ENCODE assay signal across 8 cellular contexts in the genomic region with DNA sequence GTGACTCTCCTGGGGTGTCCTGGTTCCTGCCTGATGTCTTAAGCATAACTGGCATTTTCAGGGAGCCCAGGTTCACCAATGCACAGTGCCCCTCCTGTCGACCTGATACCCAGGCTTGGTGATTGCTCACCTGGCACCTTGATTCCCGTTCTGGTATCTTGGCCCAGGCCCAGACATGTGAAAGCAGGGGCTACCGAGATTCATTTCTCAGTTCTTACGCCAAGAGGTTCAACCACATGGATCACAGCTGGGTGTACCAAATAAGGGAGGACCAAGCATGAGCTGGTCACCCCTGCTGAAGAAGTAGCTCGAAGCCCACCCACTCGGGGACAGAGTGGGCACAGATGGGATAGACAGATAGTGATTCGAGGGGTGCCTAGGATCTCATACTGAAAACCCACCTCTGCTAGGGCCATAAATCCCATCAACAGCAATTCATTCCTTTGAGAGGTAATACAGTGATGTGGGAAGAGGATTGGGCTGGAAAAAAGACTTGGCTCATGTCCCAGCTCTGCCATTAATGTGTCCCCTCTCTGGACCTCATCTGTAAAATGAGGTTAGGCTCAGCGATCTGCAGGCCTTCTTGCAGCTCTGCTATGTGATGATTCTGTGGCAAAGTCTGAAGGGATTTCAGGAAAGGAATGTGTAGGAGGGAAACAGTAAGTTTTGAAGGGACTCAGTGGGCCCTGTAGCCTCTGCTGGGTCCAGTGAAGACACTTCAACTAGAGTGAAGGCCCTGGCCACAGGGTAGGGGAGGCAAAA. TPM values are rescaled to one million over a fixed set of nuclear protein-coding genes. Genes with fewer than 3 reads are reported as not detected.
DNase-seq lines count a peak whose midpoint lies in the region; ATAC-seq and TF ChIP-seq lines count a peak whose summit lies in the region.

No MANE protein-coding gene starts in this region.

- DNase-seq in left lung (no peak), iPS-NIHi11 (ENCODE audit: low spot score) (no peak), brain microvascular endothelial cell (no peak)
- DNase-seq in activated T-helper 1 cell treated with anti-CD3 and anti-CD28 coated beads, Interleukin-12 subunit alpha, Interleukin-12 subunit beta, Interleukin-2, Interleukin-4 antibody, amounts not matched to agents 30 ng/mL and 10 ng/mL and 1 ng/mL, durations not matched to agents 14 hours and 24 hours and 36 hours (ENCODE audit: low spot score) = no peak

- H3K27ac Mint-ChIP-seq in activated T-helper 1 cell treated with anti-CD3 and anti-CD28 coated beads, Interleukin-12 subunit alpha, Interleukin-12 subunit beta, Interleukin-2, Interleukin-4 antibody, amounts not matched to agents 30 ng/mL and 10 ng/mL and 1 ng/mL, durations not matched to agents 14 hours and 24 hours and 36 hours = no peak overlapping the region

- H3K27me3 Mint-ChIP-seq in activated T-helper 1 cell treated with anti-CD3 and anti-CD28 coated beads, Interleukin-12 subunit alpha, Interleukin-12 subunit beta, Interleukin-2, Interleukin-4 antibody, amounts not matched to agents 30 ng/mL and 10 ng/mL and 1 ng/mL, durations not matched to agents 14 hours and 24 hours and 36 hours (ENCODE audit: insufficient read depth) = peaks cover 22% of the 10 kb centered on the region

- H3K4me1 ChIP-seq in KMS-11 (ENCODE audit: low read depth, poor library complexity, severe bottlenecking) (peaks cover 35% of the 10 kb centered on the region), left lung (peaks cover 69 to 76% of the 10 kb centered on the region in 2 donors), stomach smooth muscle (ENCODE audit: control insufficient read depth, insufficient read depth, low read length) (peaks cover 69% of the 10 kb centered on the region)

- intact Hi-C loops in left lung (cut with DNase I) = no loop called here
- intact Hi-C loops in activated T-helper 1 cell treated with anti-CD3 and anti-CD28 coated beads, Interleukin-12 subunit alpha, Interleukin-12 subunit beta, Interleukin-2, Interleukin-4 antibody, amounts not matched to agents 30 ng/mL and 10 ng/mL and 1 ng/mL, durations not matched to agents 14 hours and 24 hours and 36 hours (cut with micrococcal nuclease) = no loop called here

- no peaks in the 10 kb centered on the region for H4K20me1 ChIP-seq in KMS-11 (ENCODE audit: insufficient read depth)

- no peaks in the 10 kb centered on the region for H3K36me3 ChIP-seq in KMS-11 (ENCODE audit: insufficient read depth)
- no peaks in the 10 kb centered on the region for H3K36me3 ChIP-seq in left lung
- H3K36me3 ChIP-seq in stomach smooth muscle (ENCODE audit: control insufficient read depth in 2 of 2, insufficient read depth in 2 of 2, low read length in 2 of 2) = no peaks in the 10 kb centered on the region
- H3K36me3 ChIP-seq in brain microvascular endothelial cell (replicated peaks) = no peaks in the 10 kb centered on the region

- no peaks in the 10 kb centered on the region for H3K27me3 ChIP-seq in KMS-11 (ENCODE audit: insufficient read depth, low read depth)
- no peaks in the 10 kb centered on the region for H3K27me3 ChIP-seq in left lung
- no peaks in the 10 kb centered on the region for H3K27me3 ChIP-seq in stomach smooth muscle (ENCODE audit: control insufficient read depth in 1 of 2, insufficient read depth in 2 of 2, low read length in 2 of 2)
- no peaks in the 10 kb centered on the region for H3K27me3 ChIP-seq in brain microvascular endothelial cell (replicated peaks)

- no peaks in the 10 kb centered on the region for H3K79me2 ChIP-seq in KMS-11 (ENCODE audit: insufficient read depth, low read depth)

- TF ChIP-seq CTCF in KMS-11 (conservative IDR thresholded peaks at IDR 0.05; ENCODE audit: low read depth, low read length) (no peak), left lung (IDR thresholded peaks at IDR 0.05) (no peak), brain microvascular endothelial cell (IDR thresholded peaks at IDR 0.05; ENCODE audit: low read depth, low read length, missing control alignments) (no peak)

- H3K36me3 Mint-ChIP-seq in activated T-helper 1 cell treated with anti-CD3 and anti-CD28 coated beads, Interleukin-12 subunit alpha, Interleukin-12 subunit beta, Interleukin-2, Interleukin-4 antibody, amounts not matched to agents 30 ng/mL and 10 ng/mL and 1 ng/mL, durations not matched to agents 14 hours and 24 hours and 36 hours (ENCODE audit: low read depth) = no peaks in the 10 kb centered on the region

- no peaks in the 10 kb centered on the region for H3K9me3 Mint-ChIP-seq in activated T-helper 1 cell treated with anti-CD3 and anti-CD28 coated beads, Interleukin-12 subunit alpha, Interleukin-12 subunit beta, Interleukin-2, Interleukin-4 antibody, amounts not matched to agents 30 ng/mL and 10 ng/mL and 1 ng/mL, durations not matched to agents 14 hours and 24 hours and 36 hours

- H3K4me3 ChIP-seq in KMS-11 (IDR thresholded peaks at IDR 0.05; ENCODE audit: insufficient read depth, low read depth, low read length) (no peak overlapping the region), left lung (peak overlapping the region in 1 of 2 donors; percentile 57), stomach smooth muscle (ENCODE audit: low read length in 2 of 2) (peak overlapping the region in 1 of 2 donors; percentile 83), brain microvascular endothelial cell (ENCODE audit: low read depth, low read length) (no peak overlapping the region)

- no peak overlapping the region for H3K4me3 Mint-ChIP-seq in activated T-helper 1 cell treated with anti-CD3 and anti-CD28 coated beads, Interleukin-12 subunit alpha, Interleukin-12 subunit beta, Interleukin-2, Interleukin-4 antibody, amounts not matched to agents 30 ng/mL and 10 ng/mL and 1 ng/mL, durations not matched to agents 14 hours and 24 hours and 36 hours

- no peak overlapping the region for H3K9ac ChIP-seq in KMS-11
- H3K9ac ChIP-seq in stomach smooth muscle (ENCODE audit: low read length in 2 of 2) = peak overlapping the region in 1 of 2 donors; percentile 47

- H3K4me2 ChIP-seq in KMS-11 = peak overlapping the region; percentile 17; the same call in 1 of the 2 replicates

- peaks cover 8% of the 10 kb centered on the region for H3K4me1 Mint-ChIP-seq in activated T-helper 1 cell treated with anti-CD3 and anti-CD28 coated beads, Interleukin-12 subunit alpha, Interleukin-12 subunit beta, Interleukin-2, Interleukin-4 antibody, amounts not matched to agents 30 ng/mL and 10 ng/mL and 1 ng/mL, durations not matched to agents 14 hours and 24 hours and 36 hours (ENCODE audit: low read depth)

- ATAC-seq in left lung = no peak
- ATAC-seq in HG02642 (IDR thresholded peaks at IDR 0.05; ENCODE audit: poor library complexity, unreplicated experiment) = no peak

- H3K27ac ChIP-seq in KMS-11 (no peak overlapping the region), angular gyrus (ENCODE audit: low read depth, low read length) (peak overlapping the region; percentile 57), left lung (peak overlapping the region; percentile 81 to 89), stomach smooth muscle (ENCODE audit: low read length) (peak overlapping the region; percentile 74), brain microvascular endothelial cell (no peak overlapping the region)

- H2AFZ ChIP-seq in KMS-11 (ENCODE audit: low read depth) = no peak overlapping the region

- H3K9me3 ChIP-seq in left lung = no peaks in the 10 kb centered on the region
- H3K9me3 ChIP-seq in stomach smooth muscle (ENCODE audit: control insufficient read depth in 2 of 2, low read length in 2 of 2) = no peaks in the 10 kb centered on the region

- in situ Hi-C loops in brain microvascular endothelial cell (cut with HindIII; ENCODE audit: low pct_ligation_motif_present, low sequenced_read_pairs) = loop anchor here (25.0 kb wide), 1 partner anchor 175 kb away; the partner anchor contains the start of gene SDE2

RNA-seq across cellular contexts. Expression of gene EPHX1, which starts 2.7 kb away (rescaled TPM):
- total RNA-seq in left lung = 100 to 1,000 TPM; 116 to 305 TPM
- total RNA-seq in activated T-helper 1 cell treated with anti-CD3 and anti-CD28 coated beads, Interleukin-12 subunit alpha, Interleukin-12 subunit beta, Interleukin-2, Interleukin-4 antibody, amounts not matched to agents 30 ng/mL and 10 ng/mL and 1 ng/mL, durations not matched to agents 14 hours and 24 hours and 36 hours = 1.0 and 1.6 TPM in 2 replicates

RNA-seq across cellular contexts. Expression of gene SRP9, which starts 35.0 kb away (rescaled TPM):
- 100 to 1,000 TPM; 195 to 204 TPM for total RNA-seq in left lung
- total RNA-seq in activated T-helper 1 cell treated with anti-CD3 and anti-CD28 coated beads, Interleukin-12 subunit alpha, Interleukin-12 subunit beta, Interleukin-2, Interleukin-4 antibody, amounts not matched to agents 30 ng/mL and 10 ng/mL and 1 ng/mL, durations not matched to agents 14 hours and 24 hours and 36 hours = 230 and 233 TPM in 2 replicates

Comparison
In these comparisons a context has a peak if more than half of its experiments do, and no peak if none do; other contexts are left out.
1. H3K27ac ChIP-seq: peak in angular gyrus (single experiment), left lung (2 of 2) and stomach smooth muscle (single experiment); none in KMS-11 (single experiment) and brain microvascular endothelial cell (single experiment).
2. RNA of gene EPHX1, which starts 2.7 kb away (total RNA-seq): 116 to 305 TPM in left lung; 1.0 to 1.6 TPM in activated T-helper 1 cell treated with anti-CD3 and anti-CD28 coated beads, Interleukin-12 subunit alpha, Interleukin-12 subunit beta, Interleukin-2, Interleukin-4 antibody, amounts not matched to agents 30 ng/mL and 10 ng/mL and 1 ng/mL, durations not matched to agents 14 hours and 24 hours and 36 hours; every median in the first group is over 10 times any median in the second.